In genomic region chr18:44742741-44743311, GRCh38 we compare ENCODE assay signal across 8 cellular contexts.
DNase-seq lines count a peak whose midpoint lies in the region; ATAC-seq and TF ChIP-seq lines count a peak whose summit lies in the region.
"Had no signal": no experiment of that assay in that cellular context is flagged by ENCODE, and none has a peak within 500 bp of the region (broad histone marks: within the 10 kb centered on the region; RNA-seq: fewer than 3 reads in every experiment).

No MANE protein-coding gene starts in this region.

- H3K9me2 ChIP-seq in Karpas-422 (replicated peaks; ENCODE audit: insufficient read depth, low read length), result no peaks in the 10 kb centered on the region

- H3K27ac Mint-ChIP-seq in type B pancreatic cell, result peak overlapping the region; percentile 15
- H3K27ac Mint-ChIP-seq: activated naive CD4-positive, alpha-beta T cell treated with anti-CD3 and anti-CD28 coated beads, Interleukin-2, amount 50 U/mL, for 24 hours had no signal

- H3K36me3 Mint-ChIP-seq in type B pancreatic cell, result peaks cover 30% of the 10 kb centered on the region
- H3K36me3 Mint-ChIP-seq: activated naive CD4-positive, alpha-beta T cell treated with anti-CD3 and anti-CD28 coated beads, Interleukin-2, amount 50 U/mL, for 24 hours had no signal

- H4K20me1 ChIP-seq in Karpas-422 (ENCODE audit: insufficient read depth, low read depth, low read length), result no peaks in the 10 kb centered on the region

- intact Hi-C loops in left colon (cut with DNase I, micrococcal nuclease), result no loop called here

- H3K4me2 ChIP-seq in Karpas-422 (ENCODE audit: low read depth, low read length, poor library complexity, severe bottlenecking), result no peak overlapping the region

- no peak for TF ChIP-seq CTCF in type B pancreatic cell (conservative IDR thresholded peaks at IDR 0.05)

- no peaks in the 10 kb centered on the region for H3K9me3 ChIP-seq in adipocyte (ENCODE audit: control insufficient read depth, low read length)
- no peaks in the 10 kb centered on the region for H3K9me3 ChIP-seq in Karpas-422 (ENCODE audit: low read length)

- H3K9me3 Mint-ChIP-seq in type B pancreatic cell, result peaks cover 4% of the 10 kb centered on the region
- H3K9me3 Mint-ChIP-seq: activated naive CD4-positive, alpha-beta T cell treated with anti-CD3 and anti-CD28 coated beads, Interleukin-2, amount 50 U/mL, for 24 hours had no signal

- no peak overlapping the region for H3K4me3 ChIP-seq in adipocyte (ENCODE audit: low read length)
- no peak overlapping the region for H3K4me3 ChIP-seq in Karpas-422 (ENCODE audit: low read length)

- H3K27me3 ChIP-seq in adipocyte (replicated peaks; ENCODE audit: control insufficient read depth, insufficient read depth, low read length), result no peaks in the 10 kb centered on the region
- no peaks in the 10 kb centered on the region for H3K27me3 ChIP-seq in Karpas-422 (ENCODE audit: low read length)

- peak overlapping the region; percentile 28 for H3K4me3 Mint-ChIP-seq in type B pancreatic cell
- H3K4me3 Mint-ChIP-seq: activated naive CD4-positive, alpha-beta T cell treated with anti-CD3 and anti-CD28 coated beads, Interleukin-2, amount 50 U/mL, for 24 hours had no signal

- ATAC-seq in left colon (peak; percentile 58), HG02852 (IDR thresholded peaks at IDR 0.05; ENCODE audit: unreplicated experiment) (no peak), GM19324 (IDR thresholded peaks at IDR 0.05; ENCODE audit: low FRiP score, unreplicated experiment) (no peak)

- peaks cover 53% of the 10 kb centered on the region for H3K4me1 Mint-ChIP-seq in type B pancreatic cell (ENCODE audit: unreplicated experiment)
- H3K4me1 Mint-ChIP-seq: activated naive CD4-positive, alpha-beta T cell treated with anti-CD3 and anti-CD28 coated beads, Interleukin-2, amount 50 U/mL, for 24 hours had no signal

- peaks cover under 1% of the 10 kb centered on the region for H3K27me3 Mint-ChIP-seq in type B pancreatic cell

- peak; percentile 87 for DNase-seq in NCI-H1105 (lab: John Stamatoyannopoulos, UW)
- DNase-seq in adipocyte (ENCODE audit: low read depth), result peak; percentile 50
- DNase-seq in left colon, result peak; percentile 30 to 65
- DNase-seq in type B pancreatic cell (ENCODE audit: extremely low spot score, unreplicated experiment), result no peak
- DNase-seq in Karpas-422, result no peak

- H3K36me3 ChIP-seq in adipocyte (ENCODE audit: control insufficient read depth, insufficient read depth, low read length, severe bottlenecking), result no peaks in the 10 kb centered on the region
- no peaks in the 10 kb centered on the region for H3K36me3 ChIP-seq in Karpas-422 (ENCODE audit: insufficient read depth, low read length)

- no peaks in the 10 kb centered on the region for H3K79me2 ChIP-seq in Karpas-422 (ENCODE audit: low read length)

- H3K27ac ChIP-seq in Karpas-422 (ENCODE audit: low read length), result no peak overlapping the region

- peak overlapping the region; percentile 2 for H3K9ac ChIP-seq in adipocyte (ENCODE audit: low read length)
- H3K9ac ChIP-seq in Karpas-422 (ENCODE audit: low read length), result no peak overlapping the region

- H3K4me1 ChIP-seq in adipocyte (ENCODE audit: control insufficient read depth, insufficient read depth, low read length) (peaks cover 14% of the 10 kb centered on the region), Karpas-422 (ENCODE audit: low read length) (no peaks in the 10 kb centered on the region)

- H2AFZ ChIP-seq in Karpas-422 (ENCODE audit: low read length), result no peak overlapping the region

Comparison
In these comparisons a context has a peak if more than half of its experiments do, and no peak if none do; other contexts are left out.
1. DNase-seq: peak in NCI-H1105 (single experiment), adipocyte (single experiment) and left colon (2 of 2); none in type B pancreatic cell (single experiment) and Karpas-422 (single experiment).